ENCODE assay signal across 1 cellular context in genomic region chr1:112716133-112716720, GRCh38.
TF ChIP-seq lines count a peak whose summit lies in the region.

No MANE protein-coding gene starts in this region.

TF ChIP-seq in HepG2, 621 proteins besides CTCF, POLR2A, EP300 and RAD21 (continued from another document):
- TF ChIP-seq, protein P1, sequence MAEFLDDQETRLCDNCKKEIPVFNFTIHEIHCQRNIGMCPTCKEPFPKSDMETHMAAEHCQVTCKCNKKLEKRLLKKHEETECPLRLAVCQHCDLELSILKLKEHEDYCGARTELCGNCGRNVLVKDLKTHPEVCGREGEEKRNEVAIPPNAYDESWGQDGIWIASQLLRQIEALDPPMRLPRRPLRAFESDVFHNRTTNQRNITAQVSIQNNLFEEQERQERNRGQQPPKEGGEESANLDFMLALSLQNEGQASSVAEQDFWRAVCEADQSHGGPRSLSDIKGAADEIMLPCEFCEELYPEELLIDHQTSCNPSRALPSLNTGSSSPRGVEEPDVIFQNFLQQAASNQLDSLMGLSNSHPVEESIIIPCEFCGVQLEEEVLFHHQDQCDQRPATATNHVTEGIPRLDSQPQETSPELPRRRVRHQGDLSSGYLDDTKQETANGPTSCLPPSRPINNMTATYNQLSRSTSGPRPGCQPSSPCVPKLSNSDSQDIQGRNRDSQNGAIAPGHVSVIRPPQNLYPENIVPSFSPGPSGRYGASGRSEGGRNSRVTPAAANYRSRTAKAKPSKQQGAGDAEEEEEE (CRISPR knock-in tag; IDR thresholded peaks at IDR 0.05; ENCODE audit: borderline replicate concordance) = 0 out of 2 replicates have a peak, but pooled peaks have one; percentile 42
- TF ChIP-seq SAP130 (CRISPR knock-in tag; IDR thresholded peaks at IDR 0.05; ENCODE audit: low read depth) = peak; percentile 49; the same call in 1 of the 2 replicates
- peak; percentile 51; the same call in 1 of the 2 replicates for TF ChIP-seq TSC22D2 (CRISPR knock-in tag; IDR thresholded peaks at IDR 0.05; ENCODE audit: borderline replicate concordance)
- TF ChIP-seq SMARCC2 (IDR thresholded peaks at IDR 0.05) = no peak
- peak; percentile 21; the same call in 1 of the 2 replicates for TF ChIP-seq FOSL2 (CRISPR knock-in tag; IDR thresholded peaks at IDR 0.05)
- TF ChIP-seq KDM3A (CRISPR knock-in tag; IDR thresholded peaks at IDR 0.05; ENCODE audit: low read depth) = no peak
- no peak for TF ChIP-seq ZNF616 (CRISPR knock-in tag; IDR thresholded peaks at IDR 0.05; ENCODE audit: low read depth)
- TF ChIP-seq, protein P2, sequence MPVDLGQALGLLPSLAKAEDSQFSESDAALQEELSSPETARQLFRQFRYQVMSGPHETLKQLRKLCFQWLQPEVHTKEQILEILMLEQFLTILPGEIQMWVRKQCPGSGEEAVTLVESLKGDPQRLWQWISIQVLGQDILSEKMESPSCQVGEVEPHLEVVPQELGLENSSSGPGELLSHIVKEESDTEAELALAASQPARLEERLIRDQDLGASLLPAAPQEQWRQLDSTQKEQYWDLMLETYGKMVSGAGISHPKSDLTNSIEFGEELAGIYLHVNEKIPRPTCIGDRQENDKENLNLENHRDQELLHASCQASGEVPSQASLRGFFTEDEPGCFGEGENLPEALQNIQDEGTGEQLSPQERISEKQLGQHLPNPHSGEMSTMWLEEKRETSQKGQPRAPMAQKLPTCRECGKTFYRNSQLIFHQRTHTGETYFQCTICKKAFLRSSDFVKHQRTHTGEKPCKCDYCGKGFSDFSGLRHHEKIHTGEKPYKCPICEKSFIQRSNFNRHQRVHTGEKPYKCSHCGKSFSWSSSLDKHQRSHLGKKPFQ (CRISPR knock-in tag; IDR thresholded peaks at IDR 0.05; ENCODE audit: insufficient replicate concordance) = no peak
- TF ChIP-seq, protein P3, sequence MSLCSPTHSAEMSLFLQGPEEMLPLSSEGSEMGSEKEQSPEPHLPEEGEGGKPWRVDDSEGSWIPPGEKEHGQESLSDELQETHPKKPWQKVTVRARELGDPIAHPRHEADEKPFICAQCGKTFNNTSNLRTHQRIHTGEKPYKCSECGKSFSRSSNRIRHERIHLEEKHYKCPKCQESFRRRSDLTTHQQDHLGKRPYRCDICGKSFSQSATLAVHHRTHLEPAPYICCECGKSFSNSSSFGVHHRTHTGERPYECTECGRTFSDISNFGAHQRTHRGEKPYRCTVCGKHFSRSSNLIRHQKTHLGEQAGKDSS (CRISPR knock-in tag; IDR thresholded peaks at IDR 0.05; ENCODE audit: borderline replicate concordance, low read depth) = no peak
- 0 out of 2 replicates have a peak, but pooled peaks have one; percentile 38 for TF ChIP-seq YEATS2 (CRISPR knock-in tag; IDR thresholded peaks at IDR 0.05; ENCODE audit: borderline replicate concordance)
- peak; percentile 29; the same call in 1 of the 2 replicates for TF ChIP-seq ZBTB26 (CRISPR knock-in tag; IDR thresholded peaks at IDR 0.05; ENCODE audit: borderline replicate concordance)
- TF ChIP-seq THAP11 (CRISPR knock-in tag; IDR thresholded peaks at IDR 0.05) = peak; percentile 33; the same call in 1 of the 2 replicates
- no peak for TF ChIP-seq RAD51 (IDR thresholded peaks at IDR 0.05; ENCODE audit: borderline replicate concordance)
- TF ChIP-seq ZNF350 (CRISPR knock-in tag; IDR thresholded peaks at IDR 0.05; ENCODE audit: borderline replicate concordance, low read depth) = peak; percentile 38; the same call in 1 of the 2 replicates
- TF ChIP-seq RBFOX2 (IDR thresholded peaks at IDR 0.05; ENCODE audit: low read depth, low read length) = no peak
- TF ChIP-seq JARID2 (CRISPR knock-in tag; IDR thresholded peaks at IDR 0.05; ENCODE audit: insufficient replicate concordance) = peak; percentile 72
- no peak for TF ChIP-seq SMARCE1 (IDR thresholded peaks at IDR 0.05; ENCODE audit: borderline replicate concordance)
- TF ChIP-seq ZNF792 (CRISPR knock-in tag; IDR thresholded peaks at IDR 0.05) = 0 out of 2 replicates have a peak, but pooled peaks have one; percentile 52
- no peak for TF ChIP-seq NONO (IDR thresholded peaks at IDR 0.05)
- TF ChIP-seq NONO (CRISPR knock-in tag; conservative IDR thresholded peaks at IDR 0.05) = 0 out of 2 replicates have a peak, but pooled peaks have one; percentile 32
- no peak for TF ChIP-seq HNRNPH1 (optimal IDR thresholded peaks at IDR 0.05; ENCODE audit: low read depth, low read length)
- no peak for TF ChIP-seq ZNF263 (CRISPR knock-in tag; IDR thresholded peaks at IDR 0.05)
- 0 out of 2 replicates have a peak, but pooled peaks have one; percentile 19 for TF ChIP-seq NRL (CRISPR knock-in tag; IDR thresholded peaks at IDR 0.05; ENCODE audit: borderline replicate concordance)
- 0 out of 2 replicates have a peak, but pooled peaks have one; percentile 61 for TF ChIP-seq ZNF331 (CRISPR knock-in tag; IDR thresholded peaks at IDR 0.05)
- peak; percentile 17 for TF ChIP-seq ZFP91 (CRISPR knock-in tag; IDR thresholded peaks at IDR 0.05; ENCODE audit: borderline replicate concordance)
- TF ChIP-seq MIXL1 (CRISPR knock-in tag; IDR thresholded peaks at IDR 0.05) = peak; percentile 36; the same call in 1 of the 2 replicates
